ENCODE assay signal across 1 cellular context in genomic region chr5:140664018-140664352, GRCh38.
TF ChIP-seq lines count a peak whose summit lies in the region.

No MANE protein-coding gene starts in this region.

TF ChIP-seq in GM12878, 131 proteins besides CTCF, POLR2A, EP300 and RAD21:
- TF ChIP-seq, protein P1, sequence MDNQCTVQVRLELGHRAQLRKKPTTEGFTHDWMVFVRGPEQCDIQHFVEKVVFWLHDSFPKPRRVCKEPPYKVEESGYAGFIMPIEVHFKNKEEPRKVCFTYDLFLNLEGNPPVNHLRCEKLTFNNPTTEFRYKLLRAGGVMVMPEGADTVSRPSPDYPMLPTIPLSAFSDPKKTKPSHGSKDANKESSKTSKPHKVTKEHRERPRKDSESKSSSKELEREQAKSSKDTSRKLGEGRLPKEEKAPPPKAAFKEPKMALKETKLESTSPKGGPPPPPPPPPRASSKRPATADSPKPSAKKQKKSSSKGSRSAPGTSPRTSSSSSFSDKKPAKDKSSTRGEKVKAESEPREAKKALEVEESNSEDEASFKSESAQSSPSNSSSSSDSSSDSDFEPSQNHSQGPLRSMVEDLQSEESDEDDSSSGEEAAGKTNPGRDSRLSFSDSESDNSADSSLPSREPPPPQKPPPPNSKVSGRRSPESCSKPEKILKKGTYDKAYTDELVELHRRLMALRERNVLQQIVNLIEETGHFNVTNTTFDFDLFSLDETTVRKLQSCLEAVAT (IDR thresholded peaks at IDR 0.05): 0 out of 2 replicates have a peak, but pooled peaks have one; percentile 11
- TF ChIP-seq ZNF217 (IDR thresholded peaks at IDR 0.05) (no peak), MTA3 (IDR thresholded peaks at IDR 0.05; ENCODE audit: borderline replicate concordance, low read length) (0 out of 2 replicates have a peak, but pooled peaks have one; percentile 24)
